15 cellular contexts compared by ENCODE assay signal in the genomic region with DNA sequence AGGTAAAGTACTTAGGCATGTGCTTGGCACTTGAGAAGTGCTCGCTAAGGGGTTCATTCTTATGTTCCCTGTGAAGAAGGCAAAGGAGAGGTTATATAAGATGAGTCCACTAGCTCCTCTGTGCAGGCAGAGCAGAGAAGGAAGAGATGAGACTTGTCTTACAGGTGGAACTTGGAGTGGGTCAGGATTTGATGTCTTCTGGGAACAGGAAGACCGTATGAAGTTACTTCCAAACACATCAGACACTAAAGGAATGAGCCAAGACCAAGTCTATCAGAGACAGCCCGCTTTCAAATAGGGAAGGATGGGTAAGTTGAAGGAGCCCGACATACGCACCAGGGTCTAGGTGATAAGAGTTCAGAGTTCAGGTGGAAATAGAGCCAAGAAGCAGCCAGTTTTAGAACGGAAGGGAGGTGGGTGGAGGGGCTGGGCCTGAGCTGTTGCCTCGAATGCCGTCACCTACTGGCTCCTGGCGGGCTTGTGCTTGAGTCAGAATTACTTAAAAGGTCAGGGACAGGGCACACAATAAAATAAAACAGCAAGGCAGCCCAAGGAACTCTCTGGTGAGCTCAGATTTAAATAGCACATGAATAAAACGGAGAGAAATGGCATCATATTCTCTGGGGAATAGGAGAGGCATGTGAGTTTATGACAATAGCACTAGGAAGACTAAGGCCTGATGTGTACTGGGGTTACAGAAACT. TPM values are rescaled to one million over a fixed set of nuclear protein-coding genes. Genes with fewer than 3 reads are reported as not detected.
DNase-seq lines count a peak whose midpoint lies in the region; ATAC-seq and TF ChIP-seq lines count a peak whose summit lies in the region.
"Had no signal": no experiment of that assay in that cellular context is flagged by ENCODE, and none has a peak within 500 bp of the region (broad histone marks: within the 10 kb centered on the region; RNA-seq: fewer than 3 reads in every experiment).

No MANE protein-coding gene starts in this region.

- H3K4me2 ChIP-seq in IMR-90 (ENCODE audit: low read depth, low read length), result no peak overlapping the region

- WGBS in IMR-90 (ENCODE audit: extremely low coverage in 2 of 2, insufficient read length in 1 of 2), 2 experiments, result 36% methylated on average over 6 of the region's 10 CpGs; no CpG with 5 or more reads in 1 of the 2 experiments

- H4K5ac ChIP-seq in IMR-90 (ENCODE audit: low read depth, low read length), result no peak overlapping the region

- H3K4me3 ChIP-seq in AG04449 (ENCODE audit: low read depth, low read length) (no peak overlapping the region), IMR-90 (ENCODE audit: insufficient read depth, low read depth, low read length) (no peak overlapping the region), coronary artery (no peak overlapping the region), left lung (no peak overlapping the region)

- H3K79me1 ChIP-seq in IMR-90 (ENCODE audit: low read depth in 1 of 2, low read length in 2 of 2), result no peaks in the 10 kb centered on the region

- no peak overlapping the region for H3K27ac ChIP-seq in IMR-90 (ENCODE audit: insufficient read depth, low read length)
- H3K27ac ChIP-seq in coronary artery, result peak overlapping the region; percentile 18 to 58
- H3K27ac ChIP-seq in left lung, result no peak overlapping the region

- H3K14ac ChIP-seq in IMR-90 (replicated peaks; ENCODE audit: low read depth, low read length), result peak overlapping the region; percentile 33

- dilution Hi-C loops in IMR-90 (cut with HindIII; ENCODE audit: low sequenced_read_pairs, unreplicated experiment), result no loop called here

- peak overlapping the region; percentile 60 for H2BK20ac ChIP-seq in IMR-90 (ENCODE audit: low read depth, low read length)

- POLR2A ChIA-PET in AG04449 (lab: Yijun Ruan, JAX), result interaction anchor here (0.6 kb wide), 1 partner anchor 47 kb away, joined by 3 read pairs; no protein-coding TSS in a partner anchor
- POLR2A ChIA-PET in IMR-90 (lab: Charles Lee; ENCODE audit: unreplicated experiment), result no interaction called here

- H3K9me3 Mint-ChIP-seq in activated CD8-positive, alpha-beta memory T cell treated with anti-CD3 and anti-CD28 coated beads, Interleukin-2, amount 10 ng/mL, durations not matched to agents 7 days and 5 days (ENCODE audit: low read depth), result peaks cover 2% of the 10 kb centered on the region
- H3K9me3 Mint-ChIP-seq: activated naive CD8-positive, alpha-beta T cell treated with anti-CD3 and anti-CD28 coated beads, Interleukin-2, amount 50 U/mL, for 24 hours; stimulated activated naive CD8-positive, alpha-beta T cell treated with anti-CD3 and anti-CD28 coated beads, Interleukin-15, Interleukin-2, amounts not matched to agents 100 ng/mL and 50 ng/mL, for 24 hours had no signal

- H3K27me3 Mint-ChIP-seq in activated CD8-positive, alpha-beta memory T cell treated with anti-CD3 and anti-CD28 coated beads, Interleukin-2, amount 10 ng/mL, durations not matched to agents 7 days and 5 days, result peaks cover 78% of the 10 kb centered on the region

- in situ Hi-C loops in IMR-90 (cut with MboI; ENCODE audit: low sequenced_read_pairs), result no loop called here

- peak overlapping the region; percentile 61; the same call in 1 of the 2 replicates for H4K91ac ChIP-seq in IMR-90 (ENCODE audit: insufficient read depth, low read depth, low read length)

- no peak overlapping the region for H2AFZ ChIP-seq in IMR-90 (replicated peaks; ENCODE audit: low read length, poor library complexity)

- H3K27me3 ChIP-seq in IMR-90 (ENCODE audit: control insufficient read depth, insufficient read depth, low read length) (peaks cover 20% of the 10 kb centered on the region), left lung (peaks cover 0 to 2% of the 10 kb centered on the region in 2 donors)

- intact Hi-C loops in IMR-90 (cut with micrococcal nuclease) (no loop called here), left lung (cut with DNase I) (no loop called here)

- no peak overlapping the region for H3K27ac Mint-ChIP-seq in activated CD8-positive, alpha-beta memory T cell treated with anti-CD3 and anti-CD28 coated beads, Interleukin-2, amount 10 ng/mL, durations not matched to agents 7 days and 5 days
- H3K27ac Mint-ChIP-seq: activated naive CD8-positive, alpha-beta T cell treated with anti-CD3 and anti-CD28 coated beads, Interleukin-2, amount 50 U/mL, for 24 hours; B cell; stimulated activated naive CD8-positive, alpha-beta T cell treated with anti-CD3 and anti-CD28 coated beads, Interleukin-15, Interleukin-2, amounts not matched to agents 100 ng/mL and 50 ng/mL, for 24 hours had no signal

- ATAC-seq in IMR-90 (ENCODE audit: low read depth), result peak; percentile 42; the same call in 1 of the 2 replicates
- peak; percentile 39 for ATAC-seq in left lung
- ATAC-seq in activated CD8-positive, alpha-beta memory T cell treated with anti-CD3 and anti-CD28 coated beads, Interleukin-2, amount 10 ng/mL, durations not matched to agents 7 days and 5 days, result no peak
- ATAC-seq: activated naive CD8-positive, alpha-beta T cell treated with anti-CD3 and anti-CD28 coated beads, Interleukin-2, amount 50 U/mL, for 24 hours; left colon had no signal

- peak overlapping the region; percentile 64 for H3K4ac ChIP-seq in IMR-90 (ENCODE audit: low read depth, low read length)

- peaks cover 3% of the 10 kb centered on the region for H3K36me3 Mint-ChIP-seq in activated CD8-positive, alpha-beta memory T cell treated with anti-CD3 and anti-CD28 coated beads, Interleukin-2, amount 10 ng/mL, durations not matched to agents 7 days and 5 days

- no peak overlapping the region for H2AK9ac ChIP-seq in IMR-90 (replicated peaks; ENCODE audit: low read depth, low read length, poor library complexity)

- H3K36me3 ChIP-seq in IMR-90 (ENCODE audit: control insufficient read depth, insufficient read depth, low read length) (no peaks in the 10 kb centered on the region), left lung (no peaks in the 10 kb centered on the region)

- peaks cover 10% of the 10 kb centered on the region for H3K4me1 ChIP-seq in IMR-90 (ENCODE audit: control insufficient read depth, insufficient read depth, low read length)
- no peaks in the 10 kb centered on the region for H3K4me1 ChIP-seq in left lung

- H3K4me3 Mint-ChIP-seq in activated CD8-positive, alpha-beta memory T cell treated with anti-CD3 and anti-CD28 coated beads, Interleukin-2, amount 10 ng/mL, durations not matched to agents 7 days and 5 days, result no peak overlapping the region
- H3K4me3 Mint-ChIP-seq: activated naive CD8-positive, alpha-beta T cell treated with anti-CD3 and anti-CD28 coated beads, Interleukin-2, amount 50 U/mL, for 24 hours; B cell; stimulated activated naive CD8-positive, alpha-beta T cell treated with anti-CD3 and anti-CD28 coated beads, Interleukin-15, Interleukin-2, amounts not matched to agents 100 ng/mL and 50 ng/mL, for 24 hours had no signal

- CTCF ChIA-PET in AG04449 (lab: Yijun Ruan, JAX), result no interaction called here
- CTCF ChIA-PET in IMR-90 (lab: Yijun Ruan, JAX), result interaction anchor here (0.6 kb wide), 1 partner anchor 53 kb away, joined by 3 read pairs; no protein-coding TSS in a partner anchor
- CTCF ChIA-PET in activated CD8-positive, alpha-beta memory T cell treated with anti-CD3 and anti-CD28 coated beads, Interleukin-2, amount 10 ng/mL, durations not matched to agents 7 days and 5 days (lab: Charles Lee), result no interaction called here

- DNase-seq in AG04449 (ENCODE audit: low read depth, low spot score), result peak; percentile 49
- DNase-seq in IMR-90, result peak; percentile 79
- DNase-seq in coronary artery (ENCODE audit: low spot score), result no peak
- DNase-seq in left lung, result peak in 1 of 2 donors; percentile 31
- DNase-seq in activated naive CD4-positive, alpha-beta T cell (lab: John Stamatoyannopoulos, UW), result no peak
- no peak for DNase-seq in activated CD8-positive, alpha-beta memory T cell treated with anti-CD3 and anti-CD28 coated beads, Interleukin-2, amount 10 ng/mL, durations not matched to agents 7 days and 5 days
- no peak for DNase-seq in HuH-7 (ENCODE audit: low spot score)
- DNase-seq in DMS53 (lab: John Stamatoyannopoulos, UW), result no peak
- DNase-seq: activated naive CD8-positive, alpha-beta T cell treated with anti-CD3 and anti-CD28 coated beads, Interleukin-2, amount 50 U/mL, for 24 hours; erythroblast; left colon; NCI-H146; stimulated activated CD4-positive, alpha-beta T cell treated with anti-CD3 and anti-CD28 coated beads, Interleukin-2, amount 100 ng/mL, for 48 hours had no signal

- peak overlapping the region; percentile 40; the same call in 1 of the 2 replicates for H3K23ac ChIP-seq in IMR-90 (ENCODE audit: low read depth, low read length)

- no peak; the same call in 1 of the 2 replicates for TF ChIP-seq RAD21 in IMR-90 (IDR thresholded peaks at IDR 0.05; ENCODE audit: low read length)

- peak overlapping the region; percentile 67; the same call in 2 of the 3 replicates for H2BK15ac ChIP-seq in IMR-90 (ENCODE audit: low read depth, low read length)

- H3K9ac ChIP-seq in IMR-90 (ENCODE audit: low read depth, low read length), result no peak overlapping the region

- no peak overlapping the region; the same call in 1 of the 2 replicates for H3K18ac ChIP-seq in IMR-90 (ENCODE audit: low read depth, low read length)

- peaks cover 8% of the 10 kb centered on the region for H3K9me1 ChIP-seq in IMR-90 (ENCODE audit: insufficient read depth, low read length)

- peak overlapping the region; percentile 59 for H2BK120ac ChIP-seq in IMR-90 (ENCODE audit: low read depth, low read length)

- TF ChIP-seq POLR2A in IMR-90 (IDR thresholded peaks at IDR 0.05; ENCODE audit: low read depth, low read length), result no peak

- H3K4me1 Mint-ChIP-seq in activated CD8-positive, alpha-beta memory T cell treated with anti-CD3 and anti-CD28 coated beads, Interleukin-2, amount 10 ng/mL, durations not matched to agents 7 days and 5 days, result peaks cover 9% of the 10 kb centered on the region
- H3K4me1 Mint-ChIP-seq: activated naive CD8-positive, alpha-beta T cell treated with anti-CD3 and anti-CD28 coated beads, Interleukin-2, amount 50 U/mL, for 24 hours; B cell had no signal

- H3K56ac ChIP-seq in IMR-90 (ENCODE audit: extremely low read depth, insufficient read depth, low read length), result no peak overlapping the region; the same call in 1 of the 2 replicates

- no peak overlapping the region for H2BK5ac ChIP-seq in IMR-90 (ENCODE audit: low read depth, low read length, poor library complexity, severe bottlenecking)

- TF ChIP-seq CTCF in AG04449 (IDR thresholded peaks at IDR 0.05; ENCODE audit: insufficient read depth, low read length, missing control alignments) (no peak), IMR-90 (conservative IDR thresholded peaks at IDR 0.05; ENCODE audit: low read depth, low read length) (no peak), coronary artery (IDR thresholded peaks at IDR 0.05) (no peak), left lung (IDR thresholded peaks at IDR 0.05) (no peak)

- peak overlapping the region in 1 of 2 experiments; percentile 54; a peak in 2 of 4 replicates for H4K8ac ChIP-seq in IMR-90 (ENCODE audit: low read depth in 2 of 2, low read length in 2 of 2)

- peak overlapping the region; percentile 52 for H2AK5ac ChIP-seq in IMR-90 (ENCODE audit: low read depth, low read length)

- BruUV-seq in IMR-90 (replicated peaks; lab: Mats Ljungman, UMichigan), result no TSS peak

- H3K9me3 ChIP-seq in IMR-90 (ENCODE audit: control insufficient read depth, insufficient read depth, low read length) (no peaks in the 10 kb centered on the region), left lung (no peaks in the 10 kb centered on the region)

- no peaks in the 10 kb centered on the region for H4K20me1 ChIP-seq in IMR-90 (ENCODE audit: insufficient read depth, low read length)

RNA-seq across cellular contexts. Expression of a gene that starts 56.1 kb away (rescaled TPM):
- total RNA-seq in IMR-90 (2012; rRNA removed) (11.7 and 15.1 TPM in 2 replicates), left lung (10 to 100 TPM; 41.1 to 58.3 TPM)
- polyA plus RNA-seq in IMR-90 (2012; rRNA removed), result 5.1 and 6.3 TPM in 2 replicates
- 3.2 and 4.4 TPM in 2 replicates for polyA plus RNA-seq in IMR-90 (2012; cell fraction: cytosol; rRNA removed)
- 9.7 and 18.9 TPM in 2 replicates for polyA plus RNA-seq in IMR-90 (2012; cell fraction: nucleus; rRNA removed; ENCODE audit: low replicate concordance)
- total RNA-seq in activated CD8-positive, alpha-beta memory T cell treated with anti-CD3 and anti-CD28 coated beads, Interleukin-2, amount 10 ng/mL, durations not matched to agents 7 days and 5 days, result 1 to 10 TPM; 3.9 TPM
- total RNA-seq: B cell had no signal

Comparison
In these comparisons a context has a peak if more than half of its experiments do, and no peak if none do; other contexts are left out.
1. DNase-seq: peak in AG04449 (single experiment) and IMR-90 (single experiment); none in coronary artery (single experiment), activated naive CD4-positive, alpha-beta T cell (0 of 4), activated CD8-positive, alpha-beta memory T cell treated with anti-CD3 and anti-CD28 coated beads, Interleukin-2, amount 10 ng/mL, durations not matched to agents 7 days and 5 days (single experiment), HuH-7 (single experiment) and DMS53 (single experiment).
2. H3K27ac ChIP-seq: peak in coronary artery (2 of 2); none in IMR-90 (single experiment) and left lung (0 of 2).